ENCODE assay signal across 10 cellular contexts in genomic region chr15:36831915-36832310, GRCh38.
DNase-seq lines count a peak whose midpoint lies in the region; ATAC-seq, FAIRE-seq and TF ChIP-seq lines count a peak whose summit lies in the region.
"Had no signal": no experiment of that assay in that cellular context is flagged by ENCODE, and none has a peak within 500 bp of the region (broad histone marks: within the 10 kb centered on the region; RNA-seq: fewer than 3 reads in every experiment).

No MANE protein-coding gene starts in this region.

- BruUV-seq in K562 (replicated peaks; lab: Mats Ljungman, UMichigan): no TSS peak

- TF ChIP-seq CTCF in K562 (IDR thresholded peaks at IDR 0.05 in 2 of 3, conservative IDR thresholded peaks at IDR 0.05 in 1 of 3; ENCODE audit: insufficient read depth in 2 of 3, low read depth in 1 of 3, low read length in 3 of 3): no peak
- no peak for TF ChIP-seq CTCF in GM20000 (IDR thresholded peaks at IDR 0.05; ENCODE audit: extremely low read depth, missing control alignments)

- intact Hi-C loops in K562 (cut with micrococcal nuclease): no loop called here

- POLR2A ChIA-PET in K562 (lab: Yijun Ruan, JAX): no interaction called here

- in situ Hi-C loops in K562 (cut with MboI): no loop called here

- 9% methylated on average over 1 of the region's 1 CpG for WGBS in K562 (ENCODE audit: insufficient coverage, low coverage, missing lambda C conversion rate)

- H3K27ac ChIP-seq in K562 (ENCODE audit: extremely low read depth, low read depth, low read length): no peak overlapping the region

- no peaks in the 10 kb centered on the region for H3K79me2 ChIP-seq in K562 (ENCODE audit: control insufficient read depth, insufficient read depth, low read length)

- no peak for DNase-seq in K562 (ENCODE audit: extremely low read depth in 1 of 4, low spot score in 3 of 4)
- DNase-seq in iPS-NIHi7 (ENCODE audit: extremely low spot score): no peak
- no peak for DNase-seq in GM20000 (ENCODE audit: low spot score)
- no peak for DNase-seq in LoVo (ENCODE audit: low spot score)
- DNase-seq in MV-4-11 (lab: John Stamatoyannopoulos, UW): no peak
- DNase-seq: activated T-cell treated with anti-CD3 and anti-CD28 coated beads, Interleukin-2, amount 50 U/mL, for 48 hours had no signal

- peak; percentile 35 for FAIRE-seq in K562 (lab: Jason Lieb, UNC)
- FAIRE-seq: islet of Langerhans had no signal

- no peaks in the 10 kb centered on the region for H4K20me1 ChIP-seq in K562 (replicated peaks; ENCODE audit: control insufficient read depth, insufficient read depth, low read length)

- H2AFZ ChIP-seq in K562 (ENCODE audit: low read depth, low read length): no peak overlapping the region

- no peak overlapping the region for H3K4me3 ChIP-seq in K562

- no peaks in the 10 kb centered on the region for H3K27me3 ChIP-seq in K562 (ENCODE audit: control insufficient read depth in 2 of 2, insufficient read depth in 2 of 2, low read length in 2 of 2)

- no peaks in the 10 kb centered on the region for H3K9me1 ChIP-seq in K562 (ENCODE audit: control insufficient read depth, insufficient read depth, low read length)

- CTCF ChIA-PET in K562 (lab: Yijun Ruan, JAX; ENCODE audit: low intra/inter-chr PET ratio): no interaction called here

- H3K36me3 ChIP-seq in K562 (ENCODE audit: control insufficient read depth, insufficient read depth, low read length): no peaks in the 10 kb centered on the region

- no peak overlapping the region for H3K9ac ChIP-seq in K562 (ENCODE audit: insufficient read depth in 1 of 2, low read depth in 2 of 2, low read length in 2 of 2)

- no peak for TF ChIP-seq POLR2A in K562 (conservative IDR thresholded peaks at IDR 0.05)

- ATAC-seq in GM18517 (IDR thresholded peaks at IDR 0.05; ENCODE audit: unreplicated experiment) (peak; percentile 9), GM21529 (IDR thresholded peaks at IDR 0.05; ENCODE audit: unreplicated experiment) (peak; percentile 19), HG03469 (IDR thresholded peaks at IDR 0.05; ENCODE audit: unreplicated experiment) (peak; percentile 7), K562 (no peak)

- no peaks in the 10 kb centered on the region for H3K9me3 ChIP-seq in K562 (replicated peaks; ENCODE audit: control insufficient read depth, insufficient read depth, low read depth, low read length)

- no peaks in the 10 kb centered on the region for H3K4me1 ChIP-seq in K562 (replicated peaks in 1 of 2; ENCODE audit: control insufficient read depth in 2 of 2, insufficient read depth in 2 of 2, low read length in 2 of 2)

- no peak for TF ChIP-seq EP300 in K562 (IDR thresholded peaks at IDR 0.05; ENCODE audit: low read length)

- TF ChIP-seq RAD21 in K562 (CRISPR knock-in tag; conservative IDR thresholded peaks at IDR 0.05 in 1 of 2, IDR thresholded peaks at IDR 0.05 in 1 of 2): no peak

- no peak overlapping the region for H3K4me2 ChIP-seq in K562 (ENCODE audit: insufficient read depth, low read length)

TF ChIP-seq in K562, 482 proteins besides CTCF, POLR2A, EP300 and RAD21:
- TF ChIP-seq MLLT1 (IDR thresholded peaks at IDR 0.05): no peak
- TF ChIP-seq FIP1L1 (IDR thresholded peaks at IDR 0.05; ENCODE audit: low read depth, low read length, poor library complexity, severe bottlenecking): no peak
- TF ChIP-seq ZNF609 (CRISPR knock-in tag; IDR thresholded peaks at IDR 0.05; ENCODE audit: borderline replicate concordance): no peak
- no peak for TF ChIP-seq MEIS2 (IDR thresholded peaks at IDR 0.05; ENCODE audit: partially characterized antibody)
- TF ChIP-seq ZNF695 (CRISPR knock-in tag; IDR thresholded peaks at IDR 0.05): no peak
- no peak for TF ChIP-seq MCM7 (IDR thresholded peaks at IDR 0.05)
- peak; percentile 76 for TF ChIP-seq NFIC (IDR thresholded peaks at IDR 0.05)
- TF ChIP-seq ZNF133 (CRISPR knock-in tag; IDR thresholded peaks at IDR 0.05): no peak
